Comparison of ENCODE assay signal across 9 cellular contexts in the genomic region with DNA sequence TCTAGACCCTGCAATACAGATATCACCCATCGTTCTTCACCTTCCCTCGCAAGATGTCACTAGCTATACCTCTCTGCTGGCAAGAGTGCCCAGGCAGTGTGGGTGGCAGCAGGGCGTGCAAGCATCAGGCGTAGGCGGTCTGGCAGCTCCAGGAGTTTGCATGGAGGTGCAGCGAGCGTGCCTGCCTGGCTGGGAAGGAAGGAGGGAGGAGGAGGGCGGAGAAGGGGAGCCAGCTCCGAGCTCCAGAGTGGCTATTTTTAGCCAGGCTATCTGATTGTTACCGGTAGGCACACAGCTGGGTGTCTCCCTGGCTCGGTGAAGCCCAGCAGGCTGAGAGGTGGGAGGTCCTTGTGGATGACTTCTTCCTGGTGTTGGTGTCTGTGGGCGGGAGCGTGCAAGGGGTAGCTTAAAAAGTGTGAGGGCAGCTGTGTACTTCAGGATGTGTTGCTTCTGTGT. TPM values are rescaled to one million over a fixed set of nuclear protein-coding genes. Genes with fewer than 3 reads are reported as not detected.
DNase-seq lines count a peak whose midpoint lies in the region; ATAC-seq and TF ChIP-seq lines count a peak whose summit lies in the region.
"Had no signal": no experiment of that assay in that cellular context is flagged by ENCODE, and none has a peak within 500 bp of the region (broad histone marks: within the 10 kb centered on the region; RNA-seq: fewer than 3 reads in every experiment).

No MANE protein-coding gene starts in this region.

- H3K4me1 ChIP-seq in neural progenitor cell: peaks cover 31% of the 10 kb centered on the region

- H3K4me3 ChIP-seq in fibroblast of villous mesenchyme (ENCODE audit: low read depth, low read length) (peak overlapping the region; percentile 32), neural progenitor cell (peak overlapping the region; percentile 34)

- no peaks in the 10 kb centered on the region for H3K9me3 Mint-ChIP-seq in neural progenitor cell

- no peak overlapping the region for H3K27ac Mint-ChIP-seq in neural progenitor cell

- peak; percentile 76 for DNase-seq in Daoy (ENCODE audit: low read depth)
- DNase-seq in NCI-H187 treated with DMSO at 0.1 percent for 48 hours (lab: John Stamatoyannopoulos, UW): peak; percentile 79
- DNase-seq in activated T-cell treated with anti-CD3 and anti-CD28 coated beads, Interleukin-2, amount 50 U/mL, for 48 hours: peak; percentile 43 to 55
- DNase-seq in fibroblast of villous mesenchyme (ENCODE audit: low read depth): peak; percentile 71
- DNase-seq in neural progenitor cell (ENCODE audit: low spot score): peak; percentile 73
- DNase-seq in globus pallidus (ENCODE audit: low spot score): no peak

- peaks cover 31% of the 10 kb centered on the region for H4K20me1 ChIP-seq in neural progenitor cell (ENCODE audit: low read depth)

- no peaks in the 10 kb centered on the region for H3K9me3 ChIP-seq in neural progenitor cell (ENCODE audit: low read depth)

- peaks cover 16% of the 10 kb centered on the region for H3K36me3 Mint-ChIP-seq in neural progenitor cell

- no peaks in the 10 kb centered on the region for H3K36me3 ChIP-seq in neural progenitor cell

- peak overlapping the region; percentile 70 for H3K4me2 ChIP-seq in neural progenitor cell

- peaks cover 16% of the 10 kb centered on the region for H3F3A ChIP-seq in neural progenitor cell (ENCODE audit: low read depth)

- no peak overlapping the region for H3K27ac ChIP-seq in neural progenitor cell

- ATAC-seq in HG03097 (IDR thresholded peaks at IDR 0.05; ENCODE audit: low FRiP score, unreplicated experiment): no peak
- no peak for ATAC-seq in HG02763 (IDR thresholded peaks at IDR 0.05; ENCODE audit: unreplicated experiment)

- TF ChIP-seq CTCF in fibroblast of villous mesenchyme (IDR thresholded peaks at IDR 0.05; ENCODE audit: insufficient read depth, low read depth, low read length): no peak
- TF ChIP-seq CTCF in neural progenitor cell (IDR thresholded peaks at IDR 0.05): no peak

- no peaks in the 10 kb centered on the region for H3K27me3 ChIP-seq in neural progenitor cell

- H3K79me2 ChIP-seq in neural progenitor cell (ENCODE audit: low read depth): peaks cover 5% of the 10 kb centered on the region

- peak overlapping the region; percentile 60 for H3K4me3 Mint-ChIP-seq in neural progenitor cell

- H3K9ac ChIP-seq in neural progenitor cell: no peak overlapping the region

- no peak overlapping the region for H2AFZ ChIP-seq in neural progenitor cell (replicated peaks)

- H3K4me1 Mint-ChIP-seq in neural progenitor cell: peaks cover 37% of the 10 kb centered on the region

- H3K27me3 Mint-ChIP-seq in neural progenitor cell (ENCODE audit: insufficient read depth, low read depth): no peaks in the 10 kb centered on the region

RNA-seq across cellular contexts. Expression of gene FOXJ2, which starts 6.2 kb away (rescaled TPM):
- 4.1 and 5.4 TPM in 2 replicates for total RNA-seq in Daoy (2014; rRNA removed; shearing (Covaris generic))
- total RNA-seq in fibroblast of villous mesenchyme (8.2 and 8.4 TPM in 2 replicates), neural progenitor cell (ENCODE audit: low replicate concordance) (6.8 and 7.4 TPM in 2 replicates)

RNA-seq across cellular contexts. Expression of gene C3AR1, which starts 27.5 kb away (rescaled TPM):
- total RNA-seq in Daoy (2014; rRNA removed; shearing (Covaris generic)): 0.40 and 0.57 TPM in 2 replicates
- total RNA-seq in fibroblast of villous mesenchyme: under 0.01 TPM in 2 replicates
- not detected in 2 replicates for total RNA-seq in neural progenitor cell (ENCODE audit: low replicate concordance)
- total RNA-seq: NCI-H460 had no signal

RNA-seq across cellular contexts. Expression of gene NECAP1, which starts 43.4 kb away (rescaled TPM):
- total RNA-seq in Daoy (2014; rRNA removed; shearing (Covaris generic)): 39.2 and 44.4 TPM in 2 replicates
- total RNA-seq in fibroblast of villous mesenchyme (45.1 and 76.4 TPM in 2 replicates), neural progenitor cell (ENCODE audit: low replicate concordance) (25.2 and 40.1 TPM in 2 replicates)
